ENCODE assay signal across 8 cellular contexts in genomic region chr11:10293423-10294288, GRCh38. TPM values are rescaled to one million over a fixed set of nuclear protein-coding genes. Genes with fewer than 3 reads are reported as not detected.
A peak's percentile ranks its signal among the peaks of the same experiment; 100 is the strongest.
DNase-seq lines count a peak whose midpoint lies in the region; ATAC-seq and TF ChIP-seq lines count a peak whose summit lies in the region.

SBF2 (minus strand) TSS chr11:10294219; CDS start chr11:10294069, 150 bp downstream.

- POLR2A ChIA-PET in activated CD4-positive, alpha-beta memory T cell treated with anti-CD3 and anti-CD28 coated beads, Interleukin-2, amount 10 ng/mL, durations not matched to agents 7 days and 5 days (lab: Charles Lee): interaction anchor here (2.9 kb wide), 1 partner anchor 11 kb away, joined by 9 read pairs; the partner anchor contains the start of gene ADM

- H3K27ac Mint-ChIP-seq in activated CD4-positive, alpha-beta memory T cell treated with anti-CD3 and anti-CD28 coated beads, Interleukin-2, amount 10 ng/mL, durations not matched to agents 7 days and 5 days: no peak within 1 kb of the TSS

- H3K4me1 ChIP-seq in duodenal mucosa (ENCODE audit: control insufficient read depth in 1 of 2, insufficient read depth in 2 of 2, low read length in 2 of 2): peaks cover 18 to 29% of the 10 kb centered on the region in 2 donors
- peaks cover 6 to 28% (median 17%) of the 10 kb centered on the region in 4 donors for H3K4me1 ChIP-seq in liver (ENCODE audit: control insufficient read depth in 4 of 4, insufficient read depth in 4 of 4, low read length in 3 of 4)

- TF ChIP-seq CTCF in liver (IDR thresholded peaks at IDR 0.05; ENCODE audit: low read depth, low read length, missing input control): no peak

- H3K9ac ChIP-seq in duodenal mucosa (ENCODE audit: low read depth in 1 of 2, low read length in 2 of 2) (peak within 1 kb of the TSS; percentile 65 to 69), liver (ENCODE audit: low read depth in 1 of 2, low read length in 2 of 2) (peak within 1 kb of the TSS; percentile 87 to 90)

- peaks cover 57% of the 10 kb centered on the region for H3K27me3 Mint-ChIP-seq in activated CD4-positive, alpha-beta memory T cell treated with anti-CD3 and anti-CD28 coated beads, Interleukin-2, amount 10 ng/mL, durations not matched to agents 7 days and 5 days

- ATAC-seq in HG02678 (IDR thresholded peaks at IDR 0.05; ENCODE audit: unreplicated experiment) (peak; percentile 45), HG03457 (IDR thresholded peaks at IDR 0.05; ENCODE audit: unreplicated experiment) (no peak)

- WGBS in liver: under 1% methylated on average over 81 of the region's 81 CpGs

- peak; percentile 89 for DNase-seq in GM04504 (ENCODE audit: low read depth)
- DNase-seq in NCI-H446 (lab: John Stamatoyannopoulos, UW): peak; percentile 79 to 94
- peak; percentile 78 for DNase-seq in activated CD4-positive, alpha-beta memory T cell treated with anti-CD3 and anti-CD28 coated beads, Interleukin-2, amount 10 ng/mL, durations not matched to agents 7 days and 5 days
- DNase-seq in stimulated activated CD4-positive, alpha-beta T cell treated with anti-CD3 and anti-CD28 coated beads, Interleukin-2, amount 100 ng/mL, for 4 hours (ENCODE audit: low read depth): peak; percentile 74

- H3K4me1 Mint-ChIP-seq in activated CD4-positive, alpha-beta memory T cell treated with anti-CD3 and anti-CD28 coated beads, Interleukin-2, amount 10 ng/mL, durations not matched to agents 7 days and 5 days: peaks cover 34% of the 10 kb centered on the region

- TF ChIP-seq RAD21 in liver (IDR thresholded peaks at IDR 0.05): peak; percentile 4 to 8

- H3K9me3 Mint-ChIP-seq in activated CD4-positive, alpha-beta memory T cell treated with anti-CD3 and anti-CD28 coated beads, Interleukin-2, amount 10 ng/mL, durations not matched to agents 7 days and 5 days: no peaks in the 10 kb centered on the region

- peak within 1 kb of the TSS; percentile 67 for H3K4me3 Mint-ChIP-seq in activated CD4-positive, alpha-beta memory T cell treated with anti-CD3 and anti-CD28 coated beads, Interleukin-2, amount 10 ng/mL, durations not matched to agents 7 days and 5 days

- CTCF ChIA-PET in activated CD4-positive, alpha-beta memory T cell treated with anti-CD3 and anti-CD28 coated beads, Interleukin-2, amount 10 ng/mL, durations not matched to agents 7 days and 5 days (lab: Charles Lee): interaction anchor here (0.8 kb wide), 1 partner anchor 14 kb away, joined by 3 read pairs; no protein-coding TSS in a partner anchor

- H3K36me3 ChIP-seq in duodenal mucosa (ENCODE audit: control insufficient read depth in 1 of 2, insufficient read depth in 2 of 2, low read length in 2 of 2) (peaks cover 0 to 3% of the 10 kb centered on the region in 2 donors), liver (ENCODE audit: control insufficient read depth in 4 of 4, insufficient read depth in 3 of 4, low read depth in 1 of 4, low read length in 3 of 4) (no peaks in the 10 kb centered on the region)

- H3K27me3 ChIP-seq in duodenal mucosa (ENCODE audit: control insufficient read depth in 1 of 2, insufficient read depth in 2 of 2, low read length in 2 of 2): peaks cover 0 to 5% of the 10 kb centered on the region in 2 donors
- H3K27me3 ChIP-seq in liver (ENCODE audit: control insufficient read depth in 4 of 4, insufficient read depth in 4 of 4, low read length in 3 of 4): no peaks in the 10 kb centered on the region

- H3K4me3 ChIP-seq in duodenal mucosa (ENCODE audit: low read depth in 1 of 2, low read length in 2 of 2) (peak within 1 kb of the TSS; percentile 81 to 87), liver (ENCODE audit: low read depth in 1 of 3, low read length in 3 of 3) (peak within 1 kb of the TSS; percentile 68 to 97 (median 73))

- H3K27ac ChIP-seq in duodenal mucosa (ENCODE audit: low read depth, low read length) (peak within 1 kb of the TSS; percentile 92), liver (ENCODE audit: low read depth in 1 of 2, low read length in 2 of 2) (peak within 1 kb of the TSS; percentile 94 to 97)

- no peaks in the 10 kb centered on the region for H3K36me3 Mint-ChIP-seq in activated CD4-positive, alpha-beta memory T cell treated with anti-CD3 and anti-CD28 coated beads, Interleukin-2, amount 10 ng/mL, durations not matched to agents 7 days and 5 days (ENCODE audit: low read depth)

- no peaks in the 10 kb centered on the region for H3K9me3 ChIP-seq in duodenal mucosa (ENCODE audit: control insufficient read depth in 1 of 2, low read length in 2 of 2)
- no peaks in the 10 kb centered on the region for H3K9me3 ChIP-seq in liver (ENCODE audit: control insufficient read depth in 4 of 4, low read length in 3 of 4)

TF ChIP-seq in liver, 16 proteins besides CTCF, POLR2A, EP300 and RAD21:
- TF ChIP-seq FOXA1 (IDR thresholded peaks at IDR 0.05): no peak
- peak; percentile 33 for TF ChIP-seq YY1 (IDR thresholded peaks at IDR 0.05)
- peak; percentile 87 for TF ChIP-seq NR2F2 (IDR thresholded peaks at IDR 0.05)
- no peak for TF ChIP-seq GABPA (IDR thresholded peaks at IDR 0.05 in 1 of 2, conservative IDR thresholded peaks at IDR 0.05 in 1 of 2)
- peak; percentile 63 for TF ChIP-seq REST (IDR thresholded peaks at IDR 0.05)
- TF ChIP-seq FOXA2 (IDR thresholded peaks at IDR 0.05): no peak
- TF ChIP-seq SP1 (IDR thresholded peaks at IDR 0.05): peak; percentile 74
- TF ChIP-seq JUND (IDR thresholded peaks at IDR 0.05): no peak
- TF ChIP-seq ATF3 (IDR thresholded peaks at IDR 0.05): no peak
- peak; percentile 74 to 80 for TF ChIP-seq RXRA (IDR thresholded peaks at IDR 0.05)
- peak; percentile 39 for TF ChIP-seq MAX (IDR thresholded peaks at IDR 0.05)
- no peak for TF ChIP-seq ZBTB33 (IDR thresholded peaks at IDR 0.05)
- no peak for TF ChIP-seq EGR1 (IDR thresholded peaks at IDR 0.05; ENCODE audit: low read depth in 2 of 2)
- TF ChIP-seq HNF4G (IDR thresholded peaks at IDR 0.05): no peak
- peak; percentile 27 to 39 for TF ChIP-seq HNF4A (conservative IDR thresholded peaks at IDR 0.05)
- peak; percentile 88 for TF ChIP-seq TAF1 (conservative IDR thresholded peaks at IDR 0.05)

RNA-seq across cellular contexts. Expression of gene SBF2, which starts in this region (rescaled TPM):
- total RNA-seq in activated CD4-positive, alpha-beta memory T cell treated with anti-CD3 and anti-CD28 coated beads, Interleukin-2, amount 10 ng/mL, durations not matched to agents 7 days and 5 days: 1 to 10 TPM; 6.4 to 9.0 TPM
- 10 to 100 TPM; 16.7 to 31.3 TPM for total RNA-seq in liver
- polyA plus RNA-seq in liver: 10 to 100 TPM in 1 of 2 donors, 1 to 10 TPM in 1; 7.5 to 12.7 TPM
